Comparison of ENCODE assay signal across 16 cellular contexts in genomic region chr7:5408777-5409176, GRCh38. TPM values are rescaled to one million over a fixed set of nuclear protein-coding genes. Genes with fewer than 3 reads are reported as not detected.
DNase-seq lines count a peak whose midpoint lies in the region; ATAC-seq, FAIRE-seq and TF ChIP-seq lines count a peak whose summit lies in the region.
"Had no signal": no experiment of that assay in that cellular context is flagged by ENCODE, and none has a peak within 500 bp of the region (broad histone marks: within the 10 kb centered on the region; RNA-seq: fewer than 3 reads in every experiment).

No MANE protein-coding gene starts in this region.

- peaks cover 11% of the 10 kb centered on the region for H3K9me3 Mint-ChIP-seq in GM23338
- H3K9me3 Mint-ChIP-seq: activated naive CD4-positive, alpha-beta T cell treated with anti-CD3 and anti-CD28 coated beads, Interleukin-2, amount 50 U/mL, for 24 hours had no signal

- peaks cover 9% of the 10 kb centered on the region; the same call in 1 of the 2 replicates for H3K79me2 ChIP-seq in GM23338 (replicated peaks; ENCODE audit: insufficient read depth)
- H3K79me2 ChIP-seq in mammary epithelial cell (ENCODE audit: insufficient read depth, low read length): peaks cover 72% of the 10 kb centered on the region
- H3K79me2 ChIP-seq in keratinocyte (ENCODE audit: control insufficient read depth, insufficient read depth, low read length): peaks cover 35% of the 10 kb centered on the region

- no peak overlapping the region for H3K27ac Mint-ChIP-seq in GM23338
- H3K27ac Mint-ChIP-seq: activated naive CD4-positive, alpha-beta T cell treated with anti-CD3 and anti-CD28 coated beads, Interleukin-2, amount 50 U/mL, for 24 hours had no signal

- no peak overlapping the region for H2AFZ ChIP-seq in GM23338
- H2AFZ ChIP-seq in mammary epithelial cell (ENCODE audit: low read depth, low read length): no peak overlapping the region
- no peak overlapping the region for H2AFZ ChIP-seq in keratinocyte (ENCODE audit: control insufficient read depth, low read length)

- CTCF ChIA-PET in mammary epithelial cell (lab: Charles Lee; ENCODE audit: low non-redundant PET): interaction anchor here (0.7 kb wide), 2 partner anchors 17 to 74 kb away, joined by 5 to 12 read pairs; no protein-coding TSS in a partner anchor

- peak overlapping the region; percentile 26; the same call in 1 of the 2 replicates for H3K4me2 ChIP-seq in GM23338
- H3K4me2 ChIP-seq in mammary epithelial cell (ENCODE audit: insufficient read depth, low read depth, low read length): no peak overlapping the region
- peak overlapping the region; percentile 16 for H3K4me2 ChIP-seq in keratinocyte (ENCODE audit: control insufficient read depth, extremely low read depth, insufficient read depth, low read depth, low read length)

- H3K36me3 Mint-ChIP-seq in GM23338 (ENCODE audit: low read depth): peaks cover 5% of the 10 kb centered on the region; the same call in 1 of the 3 replicates

- H3K9me1 ChIP-seq in keratinocyte (ENCODE audit: control insufficient read depth, extremely low read depth, insufficient read depth, low read length): no peaks in the 10 kb centered on the region

- H3K4me1 ChIP-seq in GM23338 (ENCODE audit: insufficient read depth): peaks cover 22% of the 10 kb centered on the region
- H3K4me1 ChIP-seq in mammary epithelial cell (ENCODE audit: insufficient read depth, low read length): peaks cover 8% of the 10 kb centered on the region
- H3K4me1 ChIP-seq in keratinocyte (ENCODE audit: control insufficient read depth, extremely low read depth, insufficient read depth, low read length): peaks cover 10% of the 10 kb centered on the region
- peaks cover 17 to 69% (median 53%) of the 10 kb centered on the region in 4 donors for H3K4me1 ChIP-seq in stomach

- WGBS in mammary epithelial cell (ENCODE audit: low coverage, missing lambda C conversion rate): 63% methylated on average over 4 of the region's 4 CpGs
- WGBS in stomach, 5 donors: 60 to 69% (median 64%) methylated on average over 4 of the region's 4 CpGs

- H3K9me2 ChIP-seq in GM23338 (ENCODE audit: insufficient read depth): no peaks in the 10 kb centered on the region

- peaks cover 31% of the 10 kb centered on the region for H3K27me3 ChIP-seq in GM23338 (ENCODE audit: insufficient read depth)
- H3K27me3 ChIP-seq in mammary epithelial cell (ENCODE audit: insufficient read depth, low read length): no peaks in the 10 kb centered on the region
- no peaks in the 10 kb centered on the region for H3K27me3 ChIP-seq in keratinocyte (ENCODE audit: control insufficient read depth, extremely low read depth, insufficient read depth, low read length)
- no peaks in the 10 kb centered on the region for H3K27me3 ChIP-seq in stomach

- no peaks in the 10 kb centered on the region; the same call in 1 of the 2 replicates for H3K36me3 ChIP-seq in GM23338 (ENCODE audit: insufficient read depth)
- H3K36me3 ChIP-seq in mammary epithelial cell (ENCODE audit: insufficient read depth, low read length): peaks cover 5% of the 10 kb centered on the region
- peaks cover 9 to 12% of the 10 kb centered on the region in 2 experiments for H3K36me3 ChIP-seq in keratinocyte (ENCODE audit: control insufficient read depth in 2 of 2, extremely low read depth in 1 of 2, insufficient read depth in 2 of 2, low read length in 2 of 2)
- peaks cover 8 to 27% (median 19%) of the 10 kb centered on the region in 4 donors for H3K36me3 ChIP-seq in stomach

- dilution Hi-C loops in mammary epithelial cell (cut with HindIII; ENCODE audit: low sequenced_read_pairs) (no loop called here), keratinocyte (cut with MboI; ENCODE audit: extremely low pct_ligation_motif_present, low sequenced_read_pairs) (no loop called here)

- H4K20me1 ChIP-seq in GM23338 (replicated peaks; ENCODE audit: insufficient read depth): peaks cover 6% of the 10 kb centered on the region; the same call in 1 of the 2 replicates
- H4K20me1 ChIP-seq in mammary epithelial cell (ENCODE audit: insufficient read depth, low read length): no peaks in the 10 kb centered on the region
- no peaks in the 10 kb centered on the region for H4K20me1 ChIP-seq in keratinocyte (ENCODE audit: control insufficient read depth, extremely low read depth, insufficient read depth, low read length)

- H3F3A ChIP-seq in GM23338 (replicated peaks; ENCODE audit: low read depth): peaks cover 8% of the 10 kb centered on the region

- intact Hi-C loops in mammary epithelial cell (cut with micrococcal nuclease): no loop called here
- intact Hi-C loops in stomach (cut with DNase I; ENCODE audit: low total_unique reads): no loop called here

- TF ChIP-seq POLR2A in stomach (IDR thresholded peaks at IDR 0.05): no peak

- no peak overlapping the region for H3K9ac ChIP-seq in mammary epithelial cell (ENCODE audit: insufficient read depth, low read length)
- no peak overlapping the region for H3K9ac ChIP-seq in keratinocyte (ENCODE audit: control insufficient read depth, extremely low read depth, insufficient read depth, low read length)

- no peaks in the 10 kb centered on the region for H3K9me3 ChIP-seq in mammary epithelial cell (replicated peaks; ENCODE audit: insufficient read depth, low read length)
- no peaks in the 10 kb centered on the region for H3K9me3 ChIP-seq in keratinocyte (ENCODE audit: control insufficient read depth, low read depth, low read length)
- no peaks in the 10 kb centered on the region for H3K9me3 ChIP-seq in stomach

- no peak for DNase-seq in GM23338 (ENCODE audit: low spot score)
- DNase-seq in mammary epithelial cell: peak; percentile 48
- DNase-seq in keratinocyte (ENCODE audit: low read depth, low spot score): no peak
- no peak for DNase-seq in stomach
- DNase-seq in hypothalamus (lab: John Stamatoyannopoulos, UW): no peak
- no peak for DNase-seq in NCI-H82 (lab: John Stamatoyannopoulos, UW)
- DNase-seq in ACHN: no peak
- DNase-seq in NCI-H1105 treated with DMSO at 0.1 percent for 48 hours (lab: John Stamatoyannopoulos, UW): no peak
- DNase-seq: COR-L47; glutamatergic neuron; left ventricle myocardium superior; NCI-H510A; stimulated activated CD4-positive, alpha-beta T cell treated with anti-CD3 and anti-CD28 coated beads, Interleukin-4, amount 100 ng/mL, for 4 hours; stimulated activated naive CD4-positive, alpha-beta T cell treated with Interleukin-2 at 50 U/mL for 16 hours; T1000 had no signal

- H3K4me1 Mint-ChIP-seq in GM23338: peaks cover 30% of the 10 kb centered on the region
- H3K4me1 Mint-ChIP-seq: activated naive CD4-positive, alpha-beta T cell treated with anti-CD3 and anti-CD28 coated beads, Interleukin-2, amount 50 U/mL, for 24 hours had no signal

- no TSS peak for BruUV-seq in mammary epithelial cell (replicated peaks; lab: Mats Ljungman, UMichigan)

- H3K27ac ChIP-seq in GM23338 (ENCODE audit: low read depth) (no peak overlapping the region), mammary epithelial cell (ENCODE audit: insufficient read depth, low read depth, low read length) (no peak overlapping the region), keratinocyte (ENCODE audit: control insufficient read depth, insufficient read depth, low read length) (no peak overlapping the region), stomach (peak overlapping the region in 3 of 5 donors; percentile 25 to 66 (median 50))

- TF ChIP-seq CTCF in GM23338 (conservative IDR thresholded peaks at IDR 0.05; ENCODE audit: low read depth in 2 of 2): no peak
- TF ChIP-seq CTCF in mammary epithelial cell (conservative IDR thresholded peaks at IDR 0.05 in 1 of 2, IDR thresholded peaks at IDR 0.05 in 1 of 2; ENCODE audit: extremely low read depth in 1 of 2, insufficient read depth in 1 of 2, low read depth in 1 of 2, low read length in 2 of 2): no peak
- TF ChIP-seq CTCF in keratinocyte (optimal IDR thresholded peaks at IDR 0.05 in 1 of 3, IDR thresholded peaks at IDR 0.05 in 1 of 3, conservative IDR thresholded peaks at IDR 0.05 in 1 of 3; ENCODE audit: extremely low read depth in 1 of 3, insufficient read depth in 2 of 3, low read length in 3 of 3): no peak
- no peak for TF ChIP-seq CTCF in stomach (IDR thresholded peaks at IDR 0.05)

- TF ChIP-seq EP300 in stomach (IDR thresholded peaks at IDR 0.05): no peak

- peaks cover 47% of the 10 kb centered on the region for H3K27me3 Mint-ChIP-seq in GM23338 (ENCODE audit: insufficient read depth, low read depth, poor library complexity)

- ATAC-seq in GM23338: no peak
- ATAC-seq: left ventricle myocardium superior had no signal

- in situ Hi-C loops in mammary epithelial cell (cut with MboI; ENCODE audit: low sequenced_read_pairs in 2 of 2) (no loop called here), ACHN (cut with HindIII; ENCODE audit: low pct_ligation_motif_present, low pct_unique_long_range_greater_than_20kb, low sequenced_read_pairs) (no loop called here)

- H3K4me3 Mint-ChIP-seq in GM23338: no peak overlapping the region
- H3K4me3 Mint-ChIP-seq: activated naive CD4-positive, alpha-beta T cell treated with anti-CD3 and anti-CD28 coated beads, Interleukin-2, amount 50 U/mL, for 24 hours had no signal

- peak; percentile 82 for FAIRE-seq in keratinocyte (lab: Jason Lieb, UNC)

- 0 out of 2 replicates have a peak overlapping the region, but pooled peaks have one; percentile 8 for H3K4me3 ChIP-seq in GM23338
- H3K4me3 ChIP-seq in mammary epithelial cell (replicated peaks in 1 of 3; ENCODE audit: insufficient read depth in 1 of 3, low read depth in 2 of 3, low read length in 3 of 3): no peak overlapping the region
- H3K4me3 ChIP-seq in keratinocyte (ENCODE audit: control insufficient read depth in 2 of 3, extremely low read depth in 1 of 3, insufficient read depth in 2 of 3, low read depth in 1 of 3, low read length in 3 of 3): no peak overlapping the region
- no peak overlapping the region for H3K4me3 ChIP-seq in stomach

TF ChIP-seq in GM23338, 12 proteins besides CTCF, POLR2A, EP300 and RAD21 (continues in another document):
- no peak for TF ChIP-seq STAT1 (IDR thresholded peaks at IDR 0.05; ENCODE audit: unreplicated experiment)

RNA-seq across cellular contexts. Expression of gene TNRC18, which starts 14.9 kb away (rescaled TPM):
- total RNA-seq in GM23338 (2014; rRNA removed; shearing (Covaris generic)): 6.9 and 17.5 TPM in 2 replicates
- polyA plus RNA-seq in GM23338 (2016; fragmentation: Nextera tagmentation; extraction: Ambion mirVana) (2.0 and 2.1 TPM in 2 replicates), mammary epithelial cell (22.3 TPM), keratinocyte (9.3 to 25.7 TPM (median 13.2 TPM) in 3 replicates), stomach (10 to 100 TPM in 2 of 3 donors, 1 to 10 TPM in 1; 8.5 to 29.4 (median 11.2) TPM)
- total RNA-seq in mammary epithelial cell (100 to 1,000 TPM in 1 of 2 donors, 10 to 100 TPM in 1; 62.2 to 121 TPM), stomach (100 to 1,000 TPM in 3 of 5 donors, 10 to 100 TPM in 2; 72.5 to 463 (median 108) TPM)
- polyA minus RNA-seq in mammary epithelial cell (123 TPM), keratinocyte (29.6 to 131 TPM (median 30.0 TPM) in 3 replicates)
- polyA plus RNA-seq in keratinocyte (2011; ENCODE audit: low read depth): 18.5 TPM
- 7.1 and 13.8 TPM in 2 replicates for polyA plus RNA-seq in keratinocyte (2011; cell fraction: cytosol; rRNA removed)
- polyA plus RNA-seq in keratinocyte (2011; cell fraction: nucleus; rRNA removed): 62.2 and 62.8 TPM in 2 replicates
- polyA plus RNA-seq in keratinocyte (2012; ENCODE audit: low replicate concordance): 15.0 and 64.6 TPM in 2 replicates
- 74.2 TPM for polyA minus RNA-seq in keratinocyte (2011; cell fraction: cytosol; rRNA and poly(A)+ RNA removed)
- polyA minus RNA-seq in keratinocyte (2011; cell fraction: nucleus; rRNA and poly(A)+ RNA removed): 86.9 and 115 TPM in 2 replicates

Comparison
In these comparisons a context has a peak if more than half of its experiments do, and no peak if none do; other contexts are left out.
1. H3K27ac ChIP-seq: peak in stomach (3 of 5); none in GM23338 (single experiment), mammary epithelial cell (single experiment) and keratinocyte (single experiment).